In genomic region chr13:41327994-41328778, GRCh38 we compare ENCODE assay signal across 1 cellular context.
TF ChIP-seq lines count a peak whose summit lies in the region.

No MANE protein-coding gene starts in this region.

TF ChIP-seq in HEK293, 187 proteins besides CTCF, POLR2A, EP300 and RAD21:
- TF ChIP-seq PRDM6 (tag by site-specific recombination; IDR thresholded peaks at IDR 0.05) (0 out of 2 replicates have a peak, but pooled peaks have one; percentile 20), ZNF670 (tag by site-specific recombination; IDR thresholded peaks at IDR 0.05; ENCODE audit: low read depth) (no peak)
